ENCODE assay signal across 26 cellular contexts in genomic region chr10:53700227-53700626, GRCh38.
"Had no signal": no experiment of that assay in that cellular context is flagged by ENCODE, and none has a peak within 500 bp of the region (broad histone marks: within the 10 kb centered on the region; RNA-seq: fewer than 3 reads in every experiment).

No MANE protein-coding gene starts in this region.

- H3K27me3 ChIP-seq: ascending aorta, body of pancreas, SJSA1 had no signal

- H3K36me3 ChIP-seq: ascending aorta, SJSA1 had no signal

- H3K4me1 Mint-ChIP-seq: activated B cell treated with CpG ODN at 0.5 μM for 24 hours; activated CD4-positive, alpha-beta T cell treated with anti-CD3 and anti-CD28 coated beads, Interleukin-2, amount 10 ng/mL, durations not matched to agents 24 days and 14 days; activated CD8-positive, alpha-beta memory T cell treated with anti-CD3 and anti-CD28 coated beads, Interleukin-2, amount 10 ng/mL, durations not matched to agents 7 days and 5 days; activated naive CD8-positive, alpha-beta T cell treated with anti-CD3 and anti-CD28 coated beads, Interleukin-2, amount 50 U/mL, for 24 hours; IgD-negative memory B cell had no signal

- H3K27me3 Mint-ChIP-seq: activated B cell treated with CpG ODN at 0.5 μM for 24 hours; activated CD4-positive, alpha-beta T cell treated with anti-CD3 and anti-CD28 coated beads, Interleukin-2, amount 10 ng/mL, durations not matched to agents 24 days and 14 days; activated CD8-positive, alpha-beta memory T cell treated with anti-CD3 and anti-CD28 coated beads, Interleukin-2, amount 10 ng/mL, durations not matched to agents 7 days and 5 days; activated naive CD8-positive, alpha-beta T cell treated with anti-CD3 and anti-CD28 coated beads, Interleukin-2, amount 50 U/mL, for 24 hours; activated T-cell treated with anti-CD3 and anti-CD28 coated beads, Interleukin-2, amount 50 U/mL, for 24 hours; IgD-negative memory B cell had no signal

- H3K9me3 ChIP-seq: ascending aorta, body of pancreas had no signal

- H3K36me3 Mint-ChIP-seq: activated CD8-positive, alpha-beta memory T cell treated with anti-CD3 and anti-CD28 coated beads, Interleukin-2, amount 10 ng/mL, durations not matched to agents 7 days and 5 days had no signal

- H3K27ac Mint-ChIP-seq: activated B cell treated with CpG ODN at 0.5 μM for 24 hours; activated CD4-positive, alpha-beta T cell treated with anti-CD3 and anti-CD28 coated beads, Interleukin-2, amount 10 ng/mL, durations not matched to agents 24 days and 14 days; activated CD8-positive, alpha-beta memory T cell treated with anti-CD3 and anti-CD28 coated beads, Interleukin-2, amount 10 ng/mL, durations not matched to agents 7 days and 5 days; activated naive CD4-positive, alpha-beta T cell treated with anti-CD3 and anti-CD28 coated beads, Interleukin-2, amount 50 U/mL, for 72 hours; activated naive CD8-positive, alpha-beta T cell treated with anti-CD3 and anti-CD28 coated beads, Interleukin-2, amount 50 U/mL, for 24 hours; activated T-cell treated with anti-CD3 and anti-CD28 coated beads, Interleukin-2, amount 50 U/mL, for 24 hours; IgD-negative memory B cell; T-helper 1 cell treated with Interleukin-12 subunit alpha and Interleukin-12 subunit beta and Interleukin-4 antibody, amounts not matched to agents 30 μg/mL and 1 μg/mL, for 36 hours had no signal

- H3K9me3 Mint-ChIP-seq: activated CD4-positive, alpha-beta T cell treated with anti-CD3 and anti-CD28 coated beads, Interleukin-2, amount 10 ng/mL, durations not matched to agents 24 days and 14 days had no signal

- H3K27ac ChIP-seq: ascending aorta, body of pancreas, SJSA1 had no signal

- H3K4me3 Mint-ChIP-seq: activated B cell treated with CpG ODN at 0.5 μM for 24 hours; activated CD4-positive, alpha-beta T cell treated with anti-CD3 and anti-CD28 coated beads, Interleukin-2, amount 10 ng/mL, durations not matched to agents 24 days and 14 days; activated CD8-positive, alpha-beta memory T cell treated with anti-CD3 and anti-CD28 coated beads, Interleukin-2, amount 10 ng/mL, durations not matched to agents 7 days and 5 days; activated naive CD8-positive, alpha-beta T cell treated with anti-CD3 and anti-CD28 coated beads, Interleukin-2, amount 50 U/mL, for 24 hours; activated T-cell treated with anti-CD3 and anti-CD28 coated beads, Interleukin-2, amount 50 U/mL, for 24 hours; IgD-negative memory B cell; T-helper 1 cell treated with Interleukin-12 subunit alpha and Interleukin-12 subunit beta and Interleukin-4 antibody, amounts not matched to agents 30 μg/mL and 1 μg/mL, for 36 hours had no signal

- DNase-seq: activated B cell treated with CpG ODN at 0.5 μM for 24 hours; activated CD4-positive, alpha-beta T cell treated with anti-CD3 and anti-CD28 coated beads for 1 hour; activated CD4-positive, alpha-beta T cell treated with anti-CD3 and anti-CD28 coated beads, Interleukin-2, amount 10 ng/mL, durations not matched to agents 24 days and 14 days; activated CD4-positive, alpha-beta T cell treated with anti-CD3 and anti-CD28 coated beads, Interleukin-2, amount 50 U/mL, for 48 hours; activated CD8-positive, alpha-beta memory T cell treated with anti-CD3 and anti-CD28 coated beads, Interleukin-2, amount 10 ng/mL, durations not matched to agents 7 days and 5 days; activated effector memory CD4-positive, alpha-beta T cell treated with anti-CD3 and anti-CD28 coated beads, Interleukin-2, amount 50 U/mL, for 16 hours; activated naive CD4-positive, alpha-beta T cell treated with Interleukin-2 at 50 U/mL for 16 hours; activated naive CD8-positive, alpha-beta T cell treated with anti-CD3 and anti-CD28 coated beads, Interleukin-2, amount 50 U/mL, for 24 hours; activated T-cell treated with anti-CD3 and anti-CD28 coated beads, Interleukin-2, amount 50 U/mL, for 24 hours; amniotic stem cell; body of pancreas; central memory CD4-positive, alpha-beta T cell; KG1; NCI-H1048; NCI-H1694; NCI-H2029; NCI-H2107; NCI-H524 treated with DMSO at 0.1 percent for 48 hours; PC-3; SHP77; T-helper 9 cell had no signal

- H3K4me3 ChIP-seq: ascending aorta, body of pancreas, SJSA1 had no signal
